Comparison of ENCODE assay signal across 1 cellular context in the genomic region with DNA sequence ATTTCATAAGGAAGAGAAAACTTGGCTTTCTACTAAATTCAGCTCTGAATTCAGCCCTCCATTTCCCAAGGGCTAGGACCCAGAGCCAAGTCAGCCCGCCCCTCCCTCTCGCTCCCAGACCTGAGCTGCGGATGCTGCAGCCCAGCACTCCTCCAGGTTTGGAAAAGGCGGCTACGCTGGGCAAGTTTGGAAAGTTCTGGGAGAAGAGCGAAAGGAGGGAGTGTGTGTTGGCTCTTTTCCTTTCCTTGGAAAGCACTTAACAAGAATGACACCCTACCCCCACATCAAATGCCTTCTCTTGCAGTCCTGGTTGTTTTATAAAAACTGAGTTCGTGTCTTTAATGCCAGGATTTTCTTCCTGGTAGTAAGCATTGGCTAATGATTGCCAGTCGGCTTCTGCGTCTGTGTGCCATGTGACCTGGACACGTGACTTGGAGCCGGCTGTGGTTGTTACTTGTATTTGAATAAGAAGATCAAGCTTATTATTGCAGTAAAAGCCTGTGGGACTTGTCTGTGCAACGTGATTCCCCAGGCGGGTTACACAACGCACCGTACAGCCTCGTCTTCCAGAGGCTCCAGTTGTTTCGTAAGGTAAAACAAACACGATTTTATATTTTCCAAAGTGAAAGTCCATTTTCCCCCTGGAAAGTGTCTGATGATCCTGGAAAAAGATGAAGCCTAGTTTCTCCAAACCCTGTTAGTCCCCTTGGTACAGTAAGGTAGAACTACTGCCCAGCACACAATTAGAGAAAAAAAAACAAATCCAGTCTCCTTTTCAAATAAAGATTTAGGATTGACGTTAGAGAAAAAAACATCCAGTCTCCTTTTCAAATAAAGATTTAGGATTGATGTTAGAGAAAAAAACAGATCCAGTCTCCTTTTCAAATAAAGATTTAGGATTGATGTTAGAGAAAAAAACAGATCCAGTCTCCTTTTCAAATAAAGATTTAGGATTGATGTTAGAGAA.
TF ChIP-seq lines count a peak whose summit lies in the region.

No MANE protein-coding gene starts in this region.

TF ChIP-seq in HepG2, 621 proteins besides CTCF, POLR2A, EP300 and RAD21 (continued from another document and continues in another):
- TF ChIP-seq ZFP37 (CRISPR knock-in tag; IDR thresholded peaks at IDR 0.05; ENCODE audit: borderline replicate concordance) = no peak
- TF ChIP-seq ZNF891 (CRISPR knock-in tag; IDR thresholded peaks at IDR 0.05) = no peak
- TF ChIP-seq, protein P1, sequence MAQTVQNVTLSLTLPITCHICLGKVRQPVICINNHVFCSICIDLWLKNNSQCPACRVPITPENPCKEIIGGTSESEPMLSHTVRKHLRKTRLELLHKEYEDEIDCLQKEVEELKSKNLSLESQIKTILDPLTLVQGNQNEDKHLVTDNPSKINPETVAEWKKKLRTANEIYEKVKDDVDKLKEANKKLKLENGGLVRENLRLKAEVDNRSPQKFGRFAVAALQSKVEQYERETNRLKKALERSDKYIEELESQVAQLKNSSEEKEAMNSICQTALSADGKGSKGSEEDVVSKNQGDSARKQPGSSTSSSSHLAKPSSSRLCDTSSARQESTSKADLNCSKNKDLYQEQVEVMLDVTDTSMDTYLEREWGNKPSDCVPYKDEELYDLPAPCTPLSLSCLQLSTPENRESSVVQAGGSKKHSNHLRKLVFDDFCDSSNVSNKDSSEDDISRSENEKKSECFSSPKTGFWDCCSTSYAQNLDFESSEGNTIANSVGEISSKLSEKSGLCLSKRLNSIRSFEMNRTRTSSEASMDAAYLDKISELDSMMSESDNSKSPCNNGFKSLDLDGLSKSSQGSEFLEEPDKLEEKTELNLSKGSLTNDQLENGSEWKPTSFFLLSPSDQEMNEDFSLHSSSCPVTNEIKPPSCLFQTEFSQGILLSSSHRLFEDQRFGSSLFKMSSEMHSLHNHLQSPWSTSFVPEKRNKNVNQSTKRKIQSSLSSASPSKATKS (CRISPR knock-in tag; IDR thresholded peaks at IDR 0.05) = no peak
- TF ChIP-seq ZNF619 (CRISPR knock-in tag; IDR thresholded peaks at IDR 0.05) = no peak
- no peak for TF ChIP-seq ZNF30 (CRISPR knock-in tag; IDR thresholded peaks at IDR 0.05)
- TF ChIP-seq, protein P2, sequence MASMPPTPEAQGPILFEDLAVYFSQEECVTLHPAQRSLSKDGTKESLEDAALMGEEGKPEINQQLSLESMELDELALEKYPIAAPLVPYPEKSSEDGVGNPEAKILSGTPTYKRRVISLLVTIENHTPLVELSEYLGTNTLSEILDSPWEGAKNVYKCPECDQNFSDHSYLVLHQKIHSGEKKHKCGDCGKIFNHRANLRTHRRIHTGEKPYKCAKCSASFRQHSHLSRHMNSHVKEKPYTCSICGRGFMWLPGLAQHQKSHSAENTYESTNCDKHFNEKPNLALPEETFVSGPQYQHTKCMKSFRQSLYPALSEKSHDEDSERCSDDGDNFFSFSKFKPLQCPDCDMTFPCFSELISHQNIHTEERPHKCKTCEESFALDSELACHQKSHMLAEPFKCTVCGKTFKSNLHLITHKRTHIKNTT (CRISPR knock-in tag; IDR thresholded peaks at IDR 0.05) = no peak
- TF ChIP-seq, protein P3, sequence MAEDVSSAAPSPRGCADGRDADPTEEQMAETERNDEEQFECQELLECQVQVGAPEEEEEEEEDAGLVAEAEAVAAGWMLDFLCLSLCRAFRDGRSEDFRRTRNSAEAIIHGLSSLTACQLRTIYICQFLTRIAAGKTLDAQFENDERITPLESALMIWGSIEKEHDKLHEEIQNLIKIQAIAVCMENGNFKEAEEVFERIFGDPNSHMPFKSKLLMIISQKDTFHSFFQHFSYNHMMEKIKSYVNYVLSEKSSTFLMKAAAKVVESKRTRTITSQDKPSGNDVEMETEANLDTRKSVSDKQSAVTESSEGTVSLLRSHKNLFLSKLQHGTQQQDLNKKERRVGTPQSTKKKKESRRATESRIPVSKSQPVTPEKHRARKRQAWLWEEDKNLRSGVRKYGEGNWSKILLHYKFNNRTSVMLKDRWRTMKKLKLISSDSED (CRISPR knock-in tag; IDR thresholded peaks at IDR 0.05) = no peak
- TF ChIP-seq, protein P4, sequence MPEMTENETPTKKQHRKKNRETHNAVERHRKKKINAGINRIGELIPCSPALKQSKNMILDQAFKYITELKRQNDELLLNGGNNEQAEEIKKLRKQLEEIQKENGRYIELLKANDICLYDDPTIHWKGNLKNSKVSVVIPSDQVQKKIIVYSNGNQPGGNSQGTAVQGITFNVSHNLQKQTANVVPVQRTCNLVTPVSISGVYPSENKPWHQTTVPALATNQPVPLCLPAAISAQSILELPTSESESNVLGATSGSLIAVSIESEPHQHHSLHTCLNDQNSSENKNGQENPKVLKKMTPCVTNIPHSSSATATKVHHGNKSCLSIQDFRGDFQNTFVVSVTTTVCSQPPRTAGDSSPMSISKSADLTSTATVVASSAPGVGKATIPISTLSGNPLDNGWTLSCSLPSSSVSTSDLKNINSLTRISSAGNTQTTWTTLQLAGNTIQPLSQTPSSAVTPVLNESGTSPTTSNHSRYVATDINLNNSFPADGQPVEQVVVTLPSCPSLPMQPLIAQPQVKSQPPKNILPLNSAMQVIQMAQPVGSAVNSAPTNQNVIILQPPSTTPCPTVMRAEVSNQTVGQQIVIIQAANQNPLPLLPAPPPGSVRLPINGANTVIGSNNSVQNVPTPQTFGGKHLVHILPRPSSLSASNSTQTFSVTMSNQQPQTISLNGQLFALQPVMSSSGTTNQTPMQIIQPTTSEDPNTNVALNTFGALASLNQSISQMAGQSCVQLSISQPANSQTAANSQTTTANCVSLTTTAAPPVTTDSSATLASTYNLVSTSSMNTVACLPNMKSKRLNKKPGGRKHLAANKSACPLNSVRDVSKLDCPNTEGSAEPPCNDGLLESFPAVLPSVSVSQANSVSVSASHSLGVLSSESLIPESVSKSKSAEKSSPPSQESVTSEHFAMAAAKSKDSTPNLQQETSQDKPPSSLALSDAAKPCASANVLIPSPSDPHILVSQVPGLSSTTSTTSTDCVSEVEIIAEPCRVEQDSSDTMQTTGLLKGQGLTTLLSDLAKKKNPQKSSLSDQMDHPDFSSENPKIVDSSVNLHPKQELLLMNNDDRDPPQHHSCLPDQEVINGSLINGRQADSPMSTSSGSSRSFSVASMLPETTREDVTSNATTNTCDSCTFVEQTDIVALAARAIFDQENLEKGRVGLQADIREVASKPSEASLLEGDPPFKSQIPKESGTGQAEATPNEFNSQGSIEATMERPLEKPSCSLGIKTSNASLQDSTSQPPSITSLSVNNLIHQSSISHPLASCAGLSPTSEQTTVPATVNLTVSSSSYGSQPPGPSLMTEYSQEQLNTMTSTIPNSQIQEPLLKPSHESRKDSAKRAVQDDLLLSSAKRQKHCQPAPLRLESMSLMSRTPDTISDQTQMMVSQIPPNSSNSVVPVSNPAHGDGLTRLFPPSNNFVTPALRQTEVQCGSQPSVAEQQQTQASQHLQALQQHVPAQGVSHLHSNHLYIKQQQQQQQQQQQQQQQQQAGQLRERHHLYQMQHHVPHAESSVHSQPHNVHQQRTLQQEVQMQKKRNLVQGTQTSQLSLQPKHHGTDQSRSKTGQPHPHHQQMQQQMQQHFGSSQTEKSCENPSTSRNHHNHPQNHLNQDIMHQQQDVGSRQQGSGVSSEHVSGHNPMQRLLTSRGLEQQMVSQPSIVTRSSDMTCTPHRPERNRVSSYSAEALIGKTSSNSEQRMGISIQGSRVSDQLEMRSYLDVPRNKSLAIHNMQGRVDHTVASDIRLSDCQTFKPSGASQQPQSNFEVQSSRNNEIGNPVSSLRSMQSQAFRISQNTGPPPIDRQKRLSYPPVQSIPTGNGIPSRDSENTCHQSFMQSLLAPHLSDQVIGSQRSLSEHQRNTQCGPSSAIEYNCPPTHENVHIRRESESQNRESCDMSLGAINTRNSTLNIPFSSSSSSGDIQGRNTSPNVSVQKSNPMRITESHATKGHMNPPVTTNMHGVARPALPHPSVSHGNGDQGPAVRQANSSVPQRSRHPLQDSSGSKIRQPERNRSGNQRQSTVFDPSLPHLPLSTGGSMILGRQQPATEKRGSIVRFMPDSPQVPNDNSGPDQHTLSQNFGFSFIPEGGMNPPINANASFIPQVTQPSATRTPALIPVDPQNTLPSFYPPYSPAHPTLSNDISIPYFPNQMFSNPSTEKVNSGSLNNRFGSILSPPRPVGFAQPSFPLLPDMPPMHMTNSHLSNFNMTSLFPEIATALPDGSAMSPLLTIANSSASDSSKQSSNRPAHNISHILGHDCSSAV (CRISPR knock-in tag; IDR thresholded peaks at IDR 0.05; ENCODE audit: borderline replicate concordance) = no peak
- no peak for TF ChIP-seq ZNF468 (CRISPR knock-in tag; IDR thresholded peaks at IDR 0.05)
- no peak for TF ChIP-seq NCOA1 (CRISPR knock-in tag; IDR thresholded peaks at IDR 0.05)
- TF ChIP-seq FOXK1 (CRISPR knock-in tag; IDR thresholded peaks at IDR 0.05; ENCODE audit: borderline replicate concordance, low read depth) = peak; percentile 65; the same call in 1 of the 2 replicates
- no peak for TF ChIP-seq CBFB (CRISPR knock-in tag; IDR thresholded peaks at IDR 0.05)
- TF ChIP-seq, protein P5, sequence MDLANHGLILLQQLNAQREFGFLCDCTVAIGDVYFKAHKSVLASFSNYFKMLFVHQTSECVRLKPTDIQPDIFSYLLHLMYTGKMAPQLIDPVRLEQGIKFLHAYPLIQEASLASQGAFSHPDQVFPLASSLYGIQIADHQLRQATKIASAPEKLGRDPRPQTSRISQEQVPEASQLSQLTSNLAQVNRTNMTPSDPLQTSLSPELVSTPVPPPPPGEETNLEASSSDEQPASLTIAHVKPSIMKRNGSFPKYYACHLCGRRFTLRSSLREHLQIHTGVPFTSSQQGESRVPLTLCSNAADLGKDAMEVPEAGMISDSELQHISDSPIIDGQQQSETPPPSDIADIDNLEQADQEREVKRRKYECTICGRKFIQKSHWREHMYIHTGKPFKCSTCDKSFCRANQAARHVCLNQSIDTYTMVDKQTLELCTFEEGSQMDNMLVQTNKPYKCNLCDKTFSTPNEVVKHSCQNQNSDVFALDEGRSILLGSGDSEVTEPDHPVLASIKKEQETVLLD (CRISPR knock-in tag; IDR thresholded peaks at IDR 0.05; ENCODE audit: low read depth) = no peak
- peak; percentile 51; the same call in 1 of the 2 replicates for TF ChIP-seq ELF1 (CRISPR knock-in tag; IDR thresholded peaks at IDR 0.05)
- TF ChIP-seq ZKSCAN8 (CRISPR knock-in tag; IDR thresholded peaks at IDR 0.05; ENCODE audit: borderline replicate concordance) = no peak; the same call in 1 of the 2 replicates
- no peak for TF ChIP-seq NRL (CRISPR knock-in tag; IDR thresholded peaks at IDR 0.05; ENCODE audit: borderline replicate concordance)
- TF ChIP-seq, protein P6, sequence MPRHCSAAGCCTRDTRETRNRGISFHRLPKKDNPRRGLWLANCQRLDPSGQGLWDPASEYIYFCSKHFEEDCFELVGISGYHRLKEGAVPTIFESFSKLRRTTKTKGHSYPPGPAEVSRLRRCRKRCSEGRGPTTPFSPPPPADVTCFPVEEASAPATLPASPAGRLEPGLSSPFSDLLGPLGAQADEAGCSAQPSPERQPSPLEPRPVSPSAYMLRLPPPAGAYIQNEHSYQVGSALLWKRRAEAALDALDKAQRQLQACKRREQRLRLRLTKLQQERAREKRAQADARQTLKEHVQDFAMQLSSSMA (CRISPR knock-in tag; IDR thresholded peaks at IDR 0.05) = no peak
- TF ChIP-seq ZNF720 (CRISPR knock-in tag; IDR thresholded peaks at IDR 0.05) = no peak
- TF ChIP-seq, protein P7, sequence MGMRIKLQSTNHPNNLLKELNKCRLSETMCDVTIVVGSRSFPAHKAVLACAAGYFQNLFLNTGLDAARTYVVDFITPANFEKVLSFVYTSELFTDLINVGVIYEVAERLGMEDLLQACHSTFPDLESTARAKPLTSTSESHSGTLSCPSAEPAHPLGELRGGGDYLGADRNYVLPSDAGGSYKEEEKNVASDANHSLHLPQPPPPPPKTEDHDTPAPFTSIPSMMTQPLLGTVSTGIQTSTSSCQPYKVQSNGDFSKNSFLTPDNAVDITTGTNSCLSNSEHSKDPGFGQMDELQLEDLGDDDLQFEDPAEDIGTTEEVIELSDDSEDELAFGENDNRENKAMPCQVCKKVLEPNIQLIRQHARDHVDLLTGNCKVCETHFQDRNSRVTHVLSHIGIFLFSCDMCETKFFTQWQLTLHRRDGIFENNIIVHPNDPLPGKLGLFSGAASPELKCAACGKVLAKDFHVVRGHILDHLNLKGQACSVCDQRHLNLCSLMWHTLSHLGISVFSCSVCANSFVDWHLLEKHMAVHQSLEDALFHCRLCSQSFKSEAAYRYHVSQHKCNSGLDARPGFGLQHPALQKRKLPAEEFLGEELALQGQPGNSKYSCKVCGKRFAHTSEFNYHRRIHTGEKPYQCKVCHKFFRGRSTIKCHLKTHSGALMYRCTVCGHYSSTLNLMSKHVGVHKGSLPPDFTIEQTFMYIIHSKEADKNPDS (CRISPR knock-in tag; IDR thresholded peaks at IDR 0.05) = no peak
- TF ChIP-seq, protein P8, sequence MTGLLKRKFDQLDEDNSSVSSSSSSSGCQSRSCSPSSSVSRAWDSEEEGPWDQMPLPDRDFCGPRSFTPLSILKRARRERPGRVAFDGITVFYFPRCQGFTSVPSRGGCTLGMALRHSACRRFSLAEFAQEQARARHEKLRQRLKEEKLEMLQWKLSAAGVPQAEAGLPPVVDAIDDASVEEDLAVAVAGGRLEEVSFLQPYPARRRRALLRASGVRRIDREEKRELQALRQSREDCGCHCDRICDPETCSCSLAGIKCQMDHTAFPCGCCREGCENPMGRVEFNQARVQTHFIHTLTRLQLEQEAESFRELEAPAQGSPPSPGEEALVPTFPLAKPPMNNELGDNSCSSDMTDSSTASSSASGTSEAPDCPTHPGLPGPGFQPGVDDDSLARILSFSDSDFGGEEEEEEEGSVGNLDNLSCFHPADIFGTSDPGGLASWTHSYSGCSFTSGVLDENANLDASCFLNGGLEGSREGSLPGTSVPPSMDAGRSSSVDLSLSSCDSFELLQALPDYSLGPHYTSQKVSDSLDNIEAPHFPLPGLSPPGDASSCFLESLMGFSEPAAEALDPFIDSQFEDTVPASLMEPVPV (CRISPR knock-in tag; IDR thresholded peaks at IDR 0.05) = no peak
- TF ChIP-seq, protein P9, sequence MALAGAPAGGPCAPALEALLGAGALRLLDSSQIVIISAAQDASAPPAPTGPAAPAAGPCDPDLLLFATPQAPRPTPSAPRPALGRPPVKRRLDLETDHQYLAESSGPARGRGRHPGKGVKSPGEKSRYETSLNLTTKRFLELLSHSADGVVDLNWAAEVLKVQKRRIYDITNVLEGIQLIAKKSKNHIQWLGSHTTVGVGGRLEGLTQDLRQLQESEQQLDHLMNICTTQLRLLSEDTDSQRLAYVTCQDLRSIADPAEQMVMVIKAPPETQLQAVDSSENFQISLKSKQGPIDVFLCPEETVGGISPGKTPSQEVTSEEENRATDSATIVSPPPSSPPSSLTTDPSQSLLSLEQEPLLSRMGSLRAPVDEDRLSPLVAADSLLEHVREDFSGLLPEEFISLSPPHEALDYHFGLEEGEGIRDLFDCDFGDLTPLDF (CRISPR knock-in tag; IDR thresholded peaks at IDR 0.05) = no peak
- no peak for TF ChIP-seq ARHGAP35 (CRISPR knock-in tag; IDR thresholded peaks at IDR 0.05; ENCODE audit: borderline replicate concordance)
- no peak for TF ChIP-seq ZNF75D (CRISPR knock-in tag; IDR thresholded peaks at IDR 0.05; ENCODE audit: borderline replicate concordance)
- TF ChIP-seq KDM5B (CRISPR knock-in tag; IDR thresholded peaks at IDR 0.05; ENCODE audit: borderline replicate concordance) = no peak
- TF ChIP-seq, protein P10, sequence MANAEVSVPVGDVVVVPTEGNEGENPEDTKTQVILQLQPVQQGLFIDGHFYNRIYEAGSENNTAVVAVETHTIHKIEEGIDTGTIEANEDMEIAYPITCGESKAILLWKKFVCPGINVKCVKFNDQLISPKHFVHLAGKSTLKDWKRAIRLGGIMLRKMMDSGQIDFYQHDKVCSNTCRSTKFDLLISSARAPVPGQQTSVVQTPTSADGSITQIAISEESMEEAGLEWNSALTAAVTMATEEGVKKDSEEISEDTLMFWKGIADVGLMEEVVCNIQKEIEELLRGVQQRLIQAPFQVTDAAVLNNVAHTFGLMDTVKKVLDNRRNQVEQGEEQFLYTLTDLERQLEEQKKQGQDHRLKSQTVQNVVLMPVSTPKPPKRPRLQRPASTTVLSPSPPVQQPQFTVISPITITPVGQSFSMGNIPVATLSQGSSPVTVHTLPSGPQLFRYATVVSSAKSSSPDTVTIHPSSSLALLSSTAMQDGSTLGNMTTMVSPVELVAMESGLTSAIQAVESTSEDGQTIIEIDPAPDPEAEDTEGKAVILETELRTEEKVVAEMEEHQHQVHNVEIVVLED (CRISPR knock-in tag; IDR thresholded peaks at IDR 0.05; ENCODE audit: borderline replicate concordance) = peak; percentile 48; the same call in 1 of the 2 replicates
- TF ChIP-seq KDM3A (CRISPR knock-in tag; IDR thresholded peaks at IDR 0.05; ENCODE audit: low read depth) = 0 out of 2 replicates have a peak, but pooled peaks have one; percentile 41
